Comparison of ENCODE assay signal across 11 cellular contexts in the genomic region with DNA sequence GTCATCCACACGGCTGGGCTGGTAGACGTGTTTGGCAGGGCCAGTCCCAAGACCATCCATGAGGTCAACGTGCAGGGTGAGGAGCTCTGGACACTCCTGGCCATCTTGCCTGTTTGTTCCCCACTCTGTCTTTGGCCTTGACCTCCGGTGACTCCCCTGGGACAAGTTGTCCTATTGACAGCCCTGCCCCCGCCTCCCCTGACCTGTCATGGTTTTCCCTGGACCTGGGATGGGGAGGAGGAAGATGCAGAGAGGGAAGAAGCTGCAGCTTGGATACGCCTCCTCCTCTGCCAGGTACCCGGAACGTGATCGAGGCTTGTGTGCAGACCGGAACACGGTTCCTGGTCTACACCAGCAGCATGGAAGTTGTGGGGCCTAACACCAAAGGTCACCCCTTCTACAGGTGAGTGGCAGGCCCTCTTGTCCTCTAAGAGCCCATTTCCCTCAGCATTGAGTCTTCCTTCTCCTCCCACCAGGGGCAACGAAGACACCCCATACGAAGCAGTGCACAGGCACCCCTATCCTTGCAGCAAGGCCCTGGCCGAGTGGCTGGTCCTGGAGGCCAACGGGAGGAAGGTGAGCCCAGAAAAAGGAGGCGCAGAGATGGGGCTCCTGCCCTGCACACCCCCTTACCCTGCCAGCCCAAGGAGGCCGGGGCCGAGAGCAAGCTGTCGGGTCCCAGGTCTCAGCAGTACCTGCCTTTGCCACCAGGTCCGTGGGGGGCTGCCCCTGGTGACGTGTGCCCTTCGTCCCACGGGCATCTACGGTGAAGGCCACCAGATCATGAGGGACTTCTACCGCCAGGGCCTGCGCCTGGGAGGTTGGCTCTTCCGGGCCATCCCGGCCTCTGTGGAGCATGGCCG. TPM values are rescaled to one million over a fixed set of nuclear protein-coding genes. Genes with fewer than 3 reads are reported as not detected.
DNase-seq lines count a peak whose midpoint lies in the region; ATAC-seq, FAIRE-seq and TF ChIP-seq lines count a peak whose summit lies in the region.
"Had no signal": no experiment of that assay in that cellular context is flagged by ENCODE, and none has a peak within 500 bp of the region (broad histone marks: within the 10 kb centered on the region; RNA-seq: fewer than 3 reads in every experiment).

No MANE protein-coding gene starts in this region.

- DNase-seq in A549 (ENCODE audit: low read depth in 1 of 2, low spot score in 1 of 2) (no peak), WERI-Rb-1 (no peak)
- DNase-seq in stimulated activated naive CD8-positive, alpha-beta T cell treated with anti-CD3 and anti-CD28 coated beads, Interleukin-15, Interleukin-2, amounts not matched to agents 100 U/mL and 50 U/mL, for 24 hours, result no peak
- DNase-seq in stimulated activated CD4-positive, alpha-beta T cell treated with anti-CD3 and anti-CD28 coated beads, Interleukin-4, amount 100 ng/mL, for 24 hours, result no peak
- DNase-seq: NCI-H524 treated with DMSO at 0.1 percent for 48 hours had no signal

- no peak for TF ChIP-seq POLR2A in A549 (IDR thresholded peaks at IDR 0.05; ENCODE audit: low read length)

- H3K4me1 ChIP-seq in A549, result peaks cover 18% of the 10 kb centered on the region
- peaks cover 6 to 20% (median 13%) of the 10 kb centered on the region in 4 donors for H3K4me1 ChIP-seq in liver (ENCODE audit: control insufficient read depth in 4 of 4, insufficient read depth in 4 of 4, low read length in 3 of 4)

- TF ChIP-seq EP300 in A549 (IDR thresholded peaks at IDR 0.05), result no peak

- peak overlapping the region; percentile 84 to 88; a peak in 4 of 6 replicates for H3K27ac ChIP-seq in A549
- H3K27ac ChIP-seq in WERI-Rb-1, result peak overlapping the region; percentile 83; the same call in 1 of the 2 replicates
- H3K27ac ChIP-seq in liver (ENCODE audit: low read depth in 1 of 2, low read length in 2 of 2), result peak overlapping the region; percentile 90 to 93
- H3K27ac ChIP-seq: VCaP had no signal

- H3K9me3 ChIP-seq in A549 (no peaks in the 10 kb centered on the region), WERI-Rb-1 (ENCODE audit: severe bottlenecking) (no peaks in the 10 kb centered on the region), liver (ENCODE audit: control insufficient read depth in 4 of 4, low read length in 3 of 4) (no peaks in the 10 kb centered on the region)
- H3K9me3 ChIP-seq: ovary had no signal

- no peak for FAIRE-seq in A549 (lab: Jason Lieb, UNC)
- FAIRE-seq: bronchial epithelial cell, islet of Langerhans had no signal

- 89% methylated on average over 19 of the region's 29 CpGs for WGBS in A549 (ENCODE audit: missing lambda C conversion rate)
- WGBS in liver, result 83% methylated on average over 29 of the region's 29 CpGs

- H3K4me3 ChIP-seq in A549, result no peak overlapping the region
- no peak overlapping the region for H3K4me3 ChIP-seq in WERI-Rb-1 (ENCODE audit: low read depth, low read length)
- H3K4me3 ChIP-seq in liver (ENCODE audit: low read depth in 1 of 3, low read length in 3 of 3), result peak overlapping the region; percentile 3 to 61 (median 37)

- CTCF ChIA-PET in A549 (lab: Yijun Ruan, JAX), result interaction anchor here (0.7 to 7.8 kb wide), 43 partner anchors 8 to 471 kb away, joined by 3 to 97 read pairs (median 12); a partner anchor contains a TSS

- H3K4me2 ChIP-seq in A549, result peak overlapping the region; percentile 89

- H3K36me3 ChIP-seq in WERI-Rb-1 (peaks cover 40% of the 10 kb centered on the region), liver (ENCODE audit: control insufficient read depth in 4 of 4, insufficient read depth in 3 of 4, low read depth in 1 of 4, low read length in 3 of 4) (peaks cover 0 to 18% (median 4%) of the 10 kb centered on the region in 4 donors)
- H3K36me3 ChIP-seq: ovary had no signal

- TF ChIP-seq RAD21 in A549 (conservative IDR thresholded peaks at IDR 0.05 in 1 of 2, IDR thresholded peaks at IDR 0.05 in 1 of 2) (no peak), liver (IDR thresholded peaks at IDR 0.05) (no peak)

- ATAC-seq in A549 (no peak), HG03457 (IDR thresholded peaks at IDR 0.05; ENCODE audit: unreplicated experiment) (no peak)
- no peak for ATAC-seq in stimulated activated naive CD8-positive, alpha-beta T cell treated with anti-CD3 and anti-CD28 coated beads, Interleukin-15, Interleukin-2, amounts not matched to agents 100 U/mL and 50 U/mL, for 24 hours

- H3K27me3 ChIP-seq in WERI-Rb-1 (ENCODE audit: insufficient read depth, low read depth, severe bottlenecking) (no peaks in the 10 kb centered on the region), liver (ENCODE audit: control insufficient read depth in 4 of 4, insufficient read depth in 4 of 4, low read length in 3 of 4) (no peaks in the 10 kb centered on the region)
- H3K27me3 ChIP-seq: ovary had no signal

- H3K9ac ChIP-seq in liver (ENCODE audit: low read depth in 1 of 2, low read length in 2 of 2), result no peak overlapping the region

- TF ChIP-seq CTCF in A549 (IDR thresholded peaks at IDR 0.05) (no peak), WERI-Rb-1 (IDR thresholded peaks at IDR 0.05; ENCODE audit: low read depth, low read length) (0 out of 2 replicates have a peak, but pooled peaks have one; percentile 2), liver (IDR thresholded peaks at IDR 0.05; ENCODE audit: low read depth, low read length, missing input control) (no peak)

- POLR2A ChIA-PET in A549 (lab: Yijun Ruan, JAX), result interaction anchor here (0.5 to 2.0 kb wide), 8 partner anchors 11 to 463 kb away, joined by 3 to 11 read pairs (median 6); a partner anchor contains a TSS

TF ChIP-seq in A549, 52 proteins besides CTCF, POLR2A, EP300 and RAD21 (continues in another document):
- no peak for TF ChIP-seq MAFK (IDR thresholded peaks at IDR 0.05; ENCODE audit: partially characterized antibody)
- no peak for TF ChIP-seq ZSCAN20 (CRISPR knock-in tag; IDR thresholded peaks at IDR 0.05)
- no peak for TF ChIP-seq GATA3 (IDR thresholded peaks at IDR 0.05; ENCODE audit: borderline replicate concordance)
- TF ChIP-seq NPAS2 (CRISPR knock-in tag; IDR thresholded peaks at IDR 0.05; ENCODE audit: borderline replicate concordance), result no peak
- no peak for TF ChIP-seq TFCP2L1 (CRISPR knock-in tag; IDR thresholded peaks at IDR 0.05)
- no peak for TF ChIP-seq ZFP36 (IDR thresholded peaks at IDR 0.05; ENCODE audit: borderline replicate concordance, partially characterized antibody)
- no peak for TF ChIP-seq BHLHE40 (IDR thresholded peaks at IDR 0.05; ENCODE audit: low read depth, low read length)
- TF ChIP-seq HEYL (CRISPR knock-in tag; IDR thresholded peaks at IDR 0.05), result no peak
- no peak for TF ChIP-seq MAZ (IDR thresholded peaks at IDR 0.05; ENCODE audit: borderline replicate concordance, low read depth, low read length)

TF ChIP-seq in liver, 16 proteins besides CTCF, POLR2A, EP300 and RAD21 (continues in another document):
- TF ChIP-seq HNF4G (IDR thresholded peaks at IDR 0.05) (no peak), FOXA2 (IDR thresholded peaks at IDR 0.05) (no peak), FOXA1 (IDR thresholded peaks at IDR 0.05) (no peak), JUND (IDR thresholded peaks at IDR 0.05) (no peak), NR2F2 (IDR thresholded peaks at IDR 0.05) (peak; percentile 9), GABPA (IDR thresholded peaks at IDR 0.05 in 1 of 2, conservative IDR thresholded peaks at IDR 0.05 in 1 of 2) (no peak), SP1 (IDR thresholded peaks at IDR 0.05) (no peak), RXRA (IDR thresholded peaks at IDR 0.05) (peak; percentile 60 to 64), YY1 (IDR thresholded peaks at IDR 0.05) (no peak), HNF4A (conservative IDR thresholded peaks at IDR 0.05) (no peak)

RNA-seq across cellular contexts. Expression of a gene that starts 1.4 kb away (rescaled TPM):
- polyA plus RNA-seq in A549 (2011; rRNA removed) (10.5 and 15.2 TPM in 2 replicates), A549 (2017; fragmentation: RNase III; extraction: RNeasy Plus Mini Kit Qiagen cat#74134 plus additional on column Dnase treatment) (17.3 to 20.1 TPM (median 19.7 TPM) in 3 replicates), liver (10 to 100 TPM; 74.0 to 93.9 TPM)
- polyA plus RNA-seq in A549 (2012; cell fraction: cytosol; rRNA removed), result 11.1 and 16.1 TPM in 2 replicates
- polyA plus RNA-seq in A549 (2012; cell fraction: nucleus; rRNA removed), result 24.6 and 27.6 TPM in 2 replicates
- 11.4 and 13.6 TPM in 2 replicates for polyA minus RNA-seq in A549 (2011; rRNA and poly(A)+ RNA removed)
- total RNA-seq in liver, result 10 to 100 TPM; 23.9 to 84.8 TPM

RNA-seq across cellular contexts. Expression of a gene that starts 24.1 kb away (rescaled TPM):
- polyA plus RNA-seq in A549 (2011; rRNA removed) (2.6 and 2.7 TPM in 2 replicates), A549 (2017; fragmentation: RNase III; extraction: RNeasy Plus Mini Kit Qiagen cat#74134 plus additional on column Dnase treatment) (2.4 to 4.4 TPM (median 2.8 TPM) in 3 replicates), liver (under 1 TPM; 0.19 to 0.82 TPM)
- 2.4 and 2.5 TPM in 2 replicates for polyA plus RNA-seq in A549 (2012; cell fraction: cytosol; rRNA removed)
- polyA plus RNA-seq in A549 (2012; cell fraction: nucleus; rRNA removed), result 14.1 and 14.8 TPM in 2 replicates
- polyA minus RNA-seq in A549 (2011; rRNA and poly(A)+ RNA removed), result 7.2 and 9.9 TPM in 2 replicates
- 1 to 10 TPM in 1 of 2 donors, under 1 TPM in 1; 0.09 to 1.2 TPM for total RNA-seq in liver

RNA-seq across cellular contexts. Expression of a gene that starts 28.8 kb away (rescaled TPM):
- polyA plus RNA-seq in A549 (2011; rRNA removed) (2.0 and 3.8 TPM in 2 replicates), A549 (2017; fragmentation: RNase III; extraction: RNeasy Plus Mini Kit Qiagen cat#74134 plus additional on column Dnase treatment) (15.7 to 22.6 TPM (median 21.2 TPM) in 3 replicates), liver (1 to 10 TPM; 2.7 to 4.9 TPM)
- 8.7 and 11.2 TPM in 2 replicates for polyA plus RNA-seq in A549 (2012; cell fraction: cytosol; rRNA removed)
- 30.5 and 31.9 TPM in 2 replicates for polyA plus RNA-seq in A549 (2012; cell fraction: nucleus; rRNA removed)
- 3.9 and 7.0 TPM in 2 replicates for polyA minus RNA-seq in A549 (2011; rRNA and poly(A)+ RNA removed)
- total RNA-seq in liver, result 1 to 10 TPM; 3.6 to 3.8 TPM

RNA-seq across cellular contexts. Expression of a gene that starts 37.5 kb away (rescaled TPM):
- polyA plus RNA-seq in A549 (2011; rRNA removed), result 14.1 and 17.3 TPM in 2 replicates
- 5.9 and 10.3 TPM in 2 replicates for polyA plus RNA-seq in A549 (2012; cell fraction: cytosol; rRNA removed)
- 10.8 and 11.6 TPM in 2 replicates for polyA plus RNA-seq in A549 (2012; cell fraction: nucleus; rRNA removed)
- 7.1 to 11.8 TPM (median 10.5 TPM) in 3 replicates for polyA plus RNA-seq in A549 (2017; fragmentation: RNase III; extraction: RNeasy Plus Mini Kit Qiagen cat#74134 plus additional on column Dnase treatment)
- polyA minus RNA-seq in A549 (2011; rRNA and poly(A)+ RNA removed), result 11.0 and 13.8 TPM in 2 replicates
- 10 to 100 TPM; 26.6 to 39.1 TPM for total RNA-seq in liver
- 10 to 100 TPM; 28.8 to 34.1 TPM for polyA plus RNA-seq in liver

RNA-seq across cellular contexts. Expression of a gene that starts 47.0 kb away (rescaled TPM):
- polyA plus RNA-seq in A549 (2011; rRNA removed) (37.0 and 39.7 TPM in 2 replicates), A549 (2017; fragmentation: RNase III; extraction: RNeasy Plus Mini Kit Qiagen cat#74134 plus additional on column Dnase treatment) (67.9 to 79.5 TPM (median 73.9 TPM) in 3 replicates), liver (10 to 100 TPM; 14.9 to 22.1 TPM)
- polyA plus RNA-seq in A549 (2012; cell fraction: cytosol; rRNA removed), result 63.0 and 72.1 TPM in 2 replicates
- 118 and 119 TPM in 2 replicates for polyA plus RNA-seq in A549 (2012; cell fraction: nucleus; rRNA removed)
- 33.6 and 34.8 TPM in 2 replicates for polyA minus RNA-seq in A549 (2011; rRNA and poly(A)+ RNA removed)
- total RNA-seq in liver, result 10 to 100 TPM; 11.4 to 19.8 TPM

Comparison
In these comparisons a context has a peak if more than half of its experiments do, and no peak if none do; other contexts are left out.
1. H3K4me3 ChIP-seq: peak in liver (3 of 3); none in A549 (single experiment) and WERI-Rb-1 (single experiment).
2. Peak in every context shown above with its lines, with median percentiles within 50 percentile points of each other: H3K27ac ChIP-seq.